In the genomic region with DNA sequence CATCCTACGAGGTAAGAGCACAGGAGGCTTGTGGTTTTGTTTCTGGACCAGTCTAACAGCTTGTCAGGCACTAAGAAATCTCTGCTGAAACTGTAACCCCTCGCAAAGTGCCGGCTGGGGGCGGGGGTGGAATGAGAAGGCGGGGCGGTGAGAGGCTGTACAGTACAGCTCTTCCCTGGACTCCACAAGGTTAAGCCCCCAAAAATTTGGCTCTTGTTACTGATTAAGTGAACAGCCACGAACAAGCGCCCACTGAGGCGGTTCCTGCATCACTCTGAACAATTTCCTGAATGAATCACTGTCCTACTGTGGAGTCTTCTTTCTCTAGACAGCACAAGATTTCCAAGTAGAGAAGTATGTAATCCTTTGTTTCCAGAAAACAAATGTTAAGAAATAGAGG, we compare ENCODE assay signal across 17 cellular contexts. TPM values are rescaled to one million over a fixed set of nuclear protein-coding genes. Genes with fewer than 3 reads are reported as not detected.
DNase-seq lines count a peak whose midpoint lies in the region; ATAC-seq and TF ChIP-seq lines count a peak whose summit lies in the region.
"Had no signal": no experiment of that assay in that cellular context is flagged by ENCODE, and none has a peak within 500 bp of the region (broad histone marks: within the 10 kb centered on the region; RNA-seq: fewer than 3 reads in every experiment).

No MANE protein-coding gene starts in this region.

- H3K27me3 ChIP-seq in smooth muscle cell (ENCODE audit: low read depth) (no peaks in the 10 kb centered on the region), heart right ventricle (peaks cover 0 to 25% (median 12%) of the 10 kb centered on the region in 7 donors)
- H3K27me3 ChIP-seq: right atrium auricular region had no signal

- no peaks in the 10 kb centered on the region for H3K4me1 ChIP-seq in smooth muscle cell (ENCODE audit: low read depth)
- no peaks in the 10 kb centered on the region for H3K4me1 ChIP-seq in heart right ventricle
- H3K4me1 ChIP-seq: A549, right atrium auricular region had no signal

- H3K79me2 ChIP-seq in smooth muscle cell (ENCODE audit: low read depth), result no peaks in the 10 kb centered on the region

- H3K9me3 ChIP-seq in smooth muscle cell (replicated peaks; ENCODE audit: low read depth) (no peaks in the 10 kb centered on the region), heart right ventricle (no peaks in the 10 kb centered on the region)
- H3K9me3 ChIP-seq: A549, right atrium auricular region, thoracic aorta had no signal

- H3K36me3 ChIP-seq in smooth muscle cell (ENCODE audit: low read depth) (no peaks in the 10 kb centered on the region), heart right ventricle (no peaks in the 10 kb centered on the region)
- H3K36me3 ChIP-seq: right atrium auricular region, thoracic aorta had no signal

- peak overlapping the region; percentile 8 for H2AFZ ChIP-seq in smooth muscle cell (ENCODE audit: low read depth)

- no peaks in the 10 kb centered on the region for H3F3A ChIP-seq in smooth muscle cell (ENCODE audit: low read depth)

- H3K4me1 Mint-ChIP-seq in activated CD4-positive, alpha-beta T cell treated with anti-CD3 and anti-CD28 coated beads, Interleukin-2, amount 10 ng/mL, durations not matched to agents 24 days and 14 days, result peaks cover 18% of the 10 kb centered on the region
- H3K4me1 Mint-ChIP-seq in T-helper 2 cell treated with Interferon-gamma antibody and Interleukin-4, amounts not matched to agents 5 μg/mL and 100 μg/mL, for 36 hours (ENCODE audit: low read depth), result peaks cover 10% of the 10 kb centered on the region

- no peaks in the 10 kb centered on the region for H4K20me1 ChIP-seq in smooth muscle cell (ENCODE audit: low read depth)

- peak overlapping the region; percentile 40 for H3K4me2 ChIP-seq in smooth muscle cell
- H3K4me2 ChIP-seq: A549 had no signal

- intact Hi-C loops in activated CD4-positive, alpha-beta T cell treated with anti-CD3 and anti-CD28 coated beads, Interleukin-2, amount 10 ng/mL, durations not matched to agents 24 days and 14 days (cut with micrococcal nuclease), result no loop called here
- intact Hi-C loops in heart right ventricle (cut with DNase I), result no loop called here

- no peaks in the 10 kb centered on the region for H3K9me3 Mint-ChIP-seq in activated CD4-positive, alpha-beta T cell treated with anti-CD3 and anti-CD28 coated beads, Interleukin-2, amount 10 ng/mL, durations not matched to agents 24 days and 14 days
- no peaks in the 10 kb centered on the region for H3K9me3 Mint-ChIP-seq in T-helper 2 cell treated with Interferon-gamma antibody and Interleukin-4, amounts not matched to agents 5 μg/mL and 100 μg/mL, for 36 hours
- H3K9me3 Mint-ChIP-seq: activated naive CD4-positive, alpha-beta T cell treated with anti-CD3 and anti-CD28 coated beads, Interleukin-2, amount 10 ng/mL, durations not matched to agents 7 days and 5 days had no signal

- H3K4me3 ChIP-seq in fibroblast of pulmonary artery (replicated peaks; ENCODE audit: low read depth, low read length) (no peak overlapping the region), smooth muscle cell (no peak overlapping the region), heart right ventricle (no peak overlapping the region)
- H3K4me3 ChIP-seq: A549, right atrium auricular region, SK-N-MC, thoracic aorta had no signal

- no peak overlapping the region for H3K27ac Mint-ChIP-seq in activated CD4-positive, alpha-beta T cell treated with anti-CD3 and anti-CD28 coated beads, Interleukin-2, amount 10 ng/mL, durations not matched to agents 24 days and 14 days
- H3K27ac Mint-ChIP-seq in T-helper 2 cell treated with Interferon-gamma antibody and Interleukin-4, amounts not matched to agents 5 μg/mL and 100 μg/mL, for 36 hours, result no peak overlapping the region
- H3K27ac Mint-ChIP-seq: activated naive CD4-positive, alpha-beta T cell treated with anti-CD3 and anti-CD28 coated beads, Interleukin-2, amount 10 ng/mL, durations not matched to agents 7 days and 5 days had no signal

- no peak for DNase-seq in activated CD4-positive, alpha-beta T cell treated with anti-CD3 and anti-CD28 coated beads, Interleukin-2, amount 10 ng/mL, durations not matched to agents 24 days and 14 days
- DNase-seq in activated CD4-positive, alpha-beta T cell treated with anti-CD3 and anti-CD28 coated beads for 4 hours, result no peak
- no peak for DNase-seq in T-helper 2 cell treated with Interferon-gamma antibody and Interleukin-4, amounts not matched to agents 5 μg/mL and 100 μg/mL, for 36 hours (ENCODE audit: low spot score)
- peak; percentile 54 for DNase-seq in fibroblast of pulmonary artery (ENCODE audit: low read depth)
- no peak for DNase-seq in smooth muscle cell (lab: John Stamatoyannopoulos, UW; ENCODE audit: unreplicated experiment)
- no peak for DNase-seq in NCI-H1105 treated with DMSO at 0.1 percent for 48 hours (lab: John Stamatoyannopoulos, UW)
- DNase-seq in heart right ventricle, result no peak
- DNase-seq: activated naive CD4-positive, alpha-beta T cell treated with anti-CD3 and anti-CD28 coated beads, Interleukin-2, amount 10 ng/mL, durations not matched to agents 7 days and 5 days; DND-41; NCI-H1092; NCI-H526 treated with DMSO at 0.1 percent for 48 hours had no signal

- TF ChIP-seq CTCF in fibroblast of pulmonary artery (IDR thresholded peaks at IDR 0.05; ENCODE audit: low read length, missing control alignments) (no peak), smooth muscle cell (IDR thresholded peaks at IDR 0.05; ENCODE audit: borderline replicate concordance, insufficient read depth, poor library complexity, severe bottlenecking) (no peak), heart right ventricle (IDR thresholded peaks at IDR 0.05) (no peak)

- H3K36me3 Mint-ChIP-seq in activated CD4-positive, alpha-beta T cell treated with anti-CD3 and anti-CD28 coated beads, Interleukin-2, amount 10 ng/mL, durations not matched to agents 24 days and 14 days (ENCODE audit: low read depth), result no peaks in the 10 kb centered on the region
- H3K36me3 Mint-ChIP-seq in T-helper 2 cell treated with Interferon-gamma antibody and Interleukin-4, amounts not matched to agents 5 μg/mL and 100 μg/mL, for 36 hours (ENCODE audit: low read depth), result no peaks in the 10 kb centered on the region
- H3K36me3 Mint-ChIP-seq: activated naive CD4-positive, alpha-beta T cell treated with anti-CD3 and anti-CD28 coated beads, Interleukin-2, amount 10 ng/mL, durations not matched to agents 7 days and 5 days had no signal

- 44% methylated on average over 9 of the region's 9 CpGs for WGBS in smooth muscle cell (ENCODE audit: low lambda C conversion rate)
- 47 to 55% methylated on average over 9 of the region's 9 CpGs for WGBS in heart right ventricle, 2 donors

- H3K27me3 Mint-ChIP-seq in activated CD4-positive, alpha-beta T cell treated with anti-CD3 and anti-CD28 coated beads, Interleukin-2, amount 10 ng/mL, durations not matched to agents 24 days and 14 days, result no peaks in the 10 kb centered on the region
- H3K27me3 Mint-ChIP-seq in T-helper 2 cell treated with Interferon-gamma antibody and Interleukin-4, amounts not matched to agents 5 μg/mL and 100 μg/mL, for 36 hours (ENCODE audit: low read depth), result no peaks in the 10 kb centered on the region

- H3K27ac ChIP-seq in smooth muscle cell (ENCODE audit: low read depth), result peak overlapping the region; percentile 24
- H3K27ac ChIP-seq in heart right ventricle, result no peak overlapping the region
- H3K27ac ChIP-seq: A549, HL-60, right atrium auricular region, SK-N-MC, thoracic aorta had no signal

- peak overlapping the region; percentile 9 for H3K4me3 Mint-ChIP-seq in activated CD4-positive, alpha-beta T cell treated with anti-CD3 and anti-CD28 coated beads, Interleukin-2, amount 10 ng/mL, durations not matched to agents 24 days and 14 days
- H3K4me3 Mint-ChIP-seq in T-helper 2 cell treated with Interferon-gamma antibody and Interleukin-4, amounts not matched to agents 5 μg/mL and 100 μg/mL, for 36 hours, result peak overlapping the region; percentile 21

- no peak overlapping the region for H3K9ac ChIP-seq in smooth muscle cell (ENCODE audit: low read depth)

- ATAC-seq in GM19023 (IDR thresholded peaks at IDR 0.05; ENCODE audit: unreplicated experiment) (no peak), heart right ventricle (no peak)
- ATAC-seq: A549 had no signal

RNA-seq across cellular contexts. Expression of a gene that starts 6.8 kb away (rescaled TPM):
- not detected in 2 replicates for total RNA-seq in activated CD4-positive, alpha-beta T cell treated with anti-CD3 and anti-CD28 coated beads, Interleukin-2, amount 10 ng/mL, durations not matched to agents 24 days and 14 days
- total RNA-seq in smooth muscle cell (not detected in 2 replicates), heart right ventricle (under 1 TPM in 1 of 10 donors, not detected in 9; 0.51 TPM)
- polyA plus RNA-seq in smooth muscle cell (not detected in 2 replicates), heart right ventricle (under 1 TPM in 1 of 2 donors, not detected in 1; 0.04 TPM)
- total RNA-seq: right atrium auricular region had no signal
- polyA plus RNA-seq: A549 had no signal

RNA-seq across cellular contexts. Expression of a gene that starts 31.9 kb away (rescaled TPM):
- total RNA-seq in activated CD4-positive, alpha-beta T cell treated with anti-CD3 and anti-CD28 coated beads, Interleukin-2, amount 10 ng/mL, durations not matched to agents 24 days and 14 days, result not detected in 2 replicates
- total RNA-seq in smooth muscle cell (6.7 and 8.2 TPM in 2 replicates), heart right ventricle (under 1 TPM in 2 of 10 donors, not detected in 8; 0.13 TPM)
- polyA plus RNA-seq in smooth muscle cell (6.9 and 8.7 TPM in 2 replicates), heart right ventricle (not detected)
- total RNA-seq: right atrium auricular region, thoracic aorta had no signal

RNA-seq across cellular contexts. Expression of a gene that starts 52.5 kb away (rescaled TPM):
- not detected in 2 replicates for total RNA-seq in activated CD4-positive, alpha-beta T cell treated with anti-CD3 and anti-CD28 coated beads, Interleukin-2, amount 10 ng/mL, durations not matched to agents 24 days and 14 days
- 0.22 TPM in 1 of 2 replicates, not detected in the other for total RNA-seq in smooth muscle cell
- 0.70 and 1.6 TPM in 2 replicates for polyA plus RNA-seq in smooth muscle cell
- total RNA-seq in heart right ventricle, result 1 to 10 TPM in 3 of 10 donors, under 1 TPM in 7; 0.16 to 9.7 (median 0.52) TPM
- polyA plus RNA-seq in heart right ventricle, result 1 to 10 TPM in 1 of 2 donors, under 1 TPM in 1; 0.51 to 2.0 TPM
- polyA plus RNA-seq: A549 had no signal
